In the genomic region with DNA sequence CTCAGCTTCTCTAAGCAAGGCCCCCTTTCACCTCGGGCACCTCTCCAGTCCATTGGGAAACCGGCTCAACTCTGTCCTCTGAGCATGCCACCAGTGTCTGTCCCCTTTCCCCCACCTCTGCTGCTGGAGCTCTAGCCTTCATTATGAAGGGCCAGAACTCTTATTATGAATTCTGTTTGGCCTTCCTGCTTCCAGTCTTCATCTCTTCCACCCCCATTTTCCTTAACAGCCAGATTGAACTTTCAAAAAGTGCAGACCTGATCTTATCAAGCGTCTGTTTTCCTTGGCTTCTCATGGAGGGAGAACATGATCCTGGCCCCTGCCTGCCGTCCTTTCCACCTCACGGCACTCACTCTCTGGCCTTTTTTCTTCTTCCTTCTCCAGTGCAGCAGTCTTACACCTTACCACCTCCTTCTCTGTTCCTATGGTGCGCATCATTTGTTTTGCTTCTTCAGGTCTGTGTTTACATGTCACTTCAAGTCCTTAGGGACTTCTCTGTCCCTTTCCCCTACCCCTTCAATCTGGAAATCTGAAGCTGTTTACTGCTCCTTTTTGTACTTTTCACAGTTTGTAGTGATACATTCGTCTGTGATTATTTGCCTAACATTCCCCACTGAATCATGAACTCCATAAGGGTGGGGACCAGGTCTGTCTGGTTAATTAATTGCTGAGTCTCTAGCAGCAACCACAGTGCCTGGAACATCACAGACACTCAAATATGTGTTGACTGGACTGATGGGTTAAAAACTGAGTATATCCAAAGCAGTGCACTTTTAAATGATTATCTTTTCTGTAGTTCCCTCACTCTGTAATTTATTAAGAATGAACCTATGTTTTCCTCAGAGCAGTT, we compare ENCODE assay signal across 1 cellular context.
A peak's percentile ranks its signal among the peaks of the same experiment; 100 is the strongest.
TF ChIP-seq lines count a peak whose summit lies in the region.

No MANE protein-coding gene starts in this region.

TF ChIP-seq in K562, 482 proteins besides CTCF, POLR2A, EP300 and RAD21 (continued from another document):
- TF ChIP-seq, protein P1, sequence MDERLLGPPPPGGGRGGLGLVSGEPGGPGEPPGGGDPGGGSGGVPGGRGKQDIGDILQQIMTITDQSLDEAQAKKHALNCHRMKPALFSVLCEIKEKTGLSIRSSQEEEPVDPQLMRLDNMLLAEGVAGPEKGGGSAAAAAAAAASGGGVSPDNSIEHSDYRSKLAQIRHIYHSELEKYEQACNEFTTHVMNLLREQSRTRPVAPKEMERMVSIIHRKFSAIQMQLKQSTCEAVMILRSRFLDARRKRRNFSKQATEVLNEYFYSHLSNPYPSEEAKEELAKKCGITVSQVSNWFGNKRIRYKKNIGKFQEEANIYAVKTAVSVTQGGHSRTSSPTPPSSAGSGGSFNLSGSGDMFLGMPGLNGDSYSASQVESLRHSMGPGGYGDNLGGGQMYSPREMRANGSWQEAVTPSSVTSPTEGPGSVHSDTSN (CRISPR knock-in tag; IDR thresholded peaks at IDR 0.05; ENCODE audit: low read depth) = no peak
- TF ChIP-seq, protein P1 (tag; conservative IDR thresholded peaks at IDR 0.05; ENCODE audit: low read depth) = 0 out of 2 replicates have a peak, but pooled peaks have one; percentile 8
